In genomic region chr11:61332823-61333637, GRCh38 we compare ENCODE assay signal across 8 cellular contexts. TPM values are rescaled to one million over a fixed set of nuclear protein-coding genes. Genes with fewer than 3 reads are reported as not detected.
DNase-seq lines count a peak whose midpoint lies in the region; ATAC-seq and TF ChIP-seq lines count a peak whose summit lies in the region.

Gene DDB1 (minus strand): TSS chr11:61333105. CDS start chr11:61332968, 137 bp downstream.
Gene TKFC (plus strand): TSS chr11:61333228. CDS start chr11:61334729, 1,501 bp downstream.

- no peaks in the 10 kb centered on the region for H3K9me3 Mint-ChIP-seq in Calu3 (ENCODE audit: low read depth, unreplicated experiment)

- H3K36me3 ChIP-seq in OCI-LY1 (ENCODE audit: insufficient read depth, low read length) (peaks cover 30% of the 10 kb centered on the region; the same call in 1 of the 2 replicates), mesodermal cell (ENCODE audit: control insufficient read depth, insufficient read depth, low read length) (peaks cover 39% of the 10 kb centered on the region)

- H4K20me1 ChIP-seq in OCI-LY1 (ENCODE audit: insufficient read depth, low read length), result no peaks in the 10 kb centered on the region

- peaks cover 54% of the 10 kb centered on the region for H3K4me1 ChIP-seq in OCI-LY1 (ENCODE audit: insufficient read depth, low read length, severe bottlenecking)
- H3K4me1 ChIP-seq in mesodermal cell (ENCODE audit: control insufficient read depth, insufficient read depth, low read length, poor library complexity, severe bottlenecking), result peaks cover 16% of the 10 kb centered on the region

- peak within 1 kb of the TSS; percentile 87 for H3K4me3 Mint-ChIP-seq in Calu3 (ENCODE audit: low read depth, unreplicated experiment)

- peaks cover 13% of the 10 kb centered on the region for H3K4me1 Mint-ChIP-seq in Calu3 (ENCODE audit: low read depth, unreplicated experiment)

- H3K79me2 ChIP-seq in OCI-LY1 (ENCODE audit: insufficient read depth, low read length), result peaks cover 44% of the 10 kb centered on the region

- H3K9ac ChIP-seq in OCI-LY1 (ENCODE audit: low read length), result peak within 1 kb of the TSS; percentile 100

- DNase-seq in Calu3 (peak; percentile 98), HuH-7 (ENCODE audit: low spot score) (peak; percentile 99)
- DNase-seq in activated CD8-positive, alpha-beta memory T cell treated with anti-CD3 and anti-CD28 coated beads, Interleukin-2, amount 50 U/mL, for 4 hours, result peak; percentile 98
- DNase-seq in stimulated activated CD8-positive, alpha-beta memory T cell treated with anti-CD3 and anti-CD28 coated beads, Interleukin-15, amount 100 ng/mL, for 24 hours (ENCODE audit: low read depth), result peak; percentile 88

- H3K27me3 ChIP-seq in OCI-LY1 (ENCODE audit: insufficient read depth, low read length), result no peaks in the 10 kb centered on the region

- H3K4me3 ChIP-seq in OCI-LY1 (ENCODE audit: low read depth, low read length, poor library complexity, severe bottlenecking), result peak within 1 kb of the TSS; percentile 95
- H3K4me3 ChIP-seq in mesodermal cell (ENCODE audit: extremely low read depth, insufficient read depth, low read length, poor library complexity, severe bottlenecking), result peak within 1 kb of the TSS; percentile 96

- CTCF ChIA-PET in Calu3 (lab: Charles Lee), result interaction anchor here (2.2 kb wide), 1 partner anchor 53 kb away, joined by 8 read pairs; no protein-coding TSS in a partner anchor

- WGBS in mesodermal cell (ENCODE audit: insufficient coverage in 2 of 2), 2 experiments, result 0 to 1% methylated on average over 62 to 81 of the region's 83 CpGs

- H3K36me3 Mint-ChIP-seq in Calu3 (ENCODE audit: insufficient read depth, unreplicated experiment), result peaks cover 55% of the 10 kb centered on the region

- no TSS peak for BruUV-seq in Calu3 (replicated peaks; lab: Mats Ljungman, UMichigan)

- in situ Hi-C loops in endometrial microvascular endothelial cells (cut with HindIII; ENCODE audit: inconsistent ontology term, low pct_unique_long_range_greater_than_20kb, low sequenced_read_pairs), result no loop called here

- TF ChIP-seq CTCF in Calu3 (IDR thresholded peaks at IDR 0.05; ENCODE audit: unreplicated experiment) (no peak), OCI-LY1 (IDR thresholded peaks at IDR 0.05; ENCODE audit: low read length) (no peak)

- H3K9me2 ChIP-seq in OCI-LY1 (ENCODE audit: low read depth, low read length), result no peaks in the 10 kb centered on the region

- peak within 1 kb of the TSS; percentile 90 for H3K27ac Mint-ChIP-seq in Calu3 (ENCODE audit: unreplicated experiment)

- H3K27me3 Mint-ChIP-seq in Calu3 (ENCODE audit: unreplicated experiment), result no peaks in the 10 kb centered on the region

- no peaks in the 10 kb centered on the region for H3F3A ChIP-seq in OCI-LY1 (ENCODE audit: insufficient read depth, low read length)

- H3K9me3 ChIP-seq in OCI-LY1 (ENCODE audit: low read length) (no peaks in the 10 kb centered on the region), mesodermal cell (ENCODE audit: control insufficient read depth, low read length) (no peaks in the 10 kb centered on the region)

- peak within 1 kb of the TSS; percentile 99 for H3K4me2 ChIP-seq in OCI-LY1 (ENCODE audit: low read length)

- no peak within 1 kb of the TSS for H2AFZ ChIP-seq in OCI-LY1 (ENCODE audit: low read length)

- ATAC-seq in GM21515 (IDR thresholded peaks at IDR 0.05; ENCODE audit: unreplicated experiment), result peak; percentile 90

- peak within 1 kb of the TSS; percentile 90 for H3K27ac ChIP-seq in OCI-LY1 (ENCODE audit: low read depth, low read length, poor library complexity, severe bottlenecking)
- peak within 1 kb of the TSS; percentile 87 for H3K27ac ChIP-seq in mesodermal cell (ENCODE audit: low read depth, low read length, severe bottlenecking)

- intact Hi-C loops in Calu3 (cut with micrococcal nuclease; ENCODE audit: unreplicated experiment), result loop anchor here (10.0 kb wide), 1 partner anchor 78 kb away; no protein-coding TSS in a partner anchor

RNA-seq across cellular contexts. Expression of gene DDB1, which starts in this region (rescaled TPM):
- total RNA-seq in Calu3 (2022), result 165 and 193 TPM in 2 replicates
- total RNA-seq in endometrial microvascular endothelial cells (ENCODE audit: inconsistent ontology term), result 222 TPM
- polyA plus RNA-seq in mesodermal cell (2013, experiment 1 of 2), result 190 TPM
- polyA plus RNA-seq in mesodermal cell (2013, experiment 2 of 2), result 169 TPM

RNA-seq across cellular contexts. Expression of gene TKFC, which starts in this region (rescaled TPM):
- total RNA-seq in Calu3 (2022), result 61.1 and 79.9 TPM in 2 replicates
- total RNA-seq in endometrial microvascular endothelial cells (ENCODE audit: inconsistent ontology term), result 30.4 TPM
- polyA plus RNA-seq in mesodermal cell (2013, experiment 1 of 2), result 37.0 TPM
- polyA plus RNA-seq in mesodermal cell (2013, experiment 2 of 2), result 27.9 TPM

Comparison
In these comparisons a context has a peak if more than half of its experiments do, and no peak if none do; other contexts are left out.
1. Peak in every context shown above with its lines: DNase-seq, ATAC-seq, H3K4me3 ChIP-seq and H3K27ac ChIP-seq.